8 cellular contexts compared by ENCODE assay signal in genomic region chr15:94670436-94671034, GRCh38.
A peak's percentile ranks its signal among the peaks of the same experiment; 100 is the strongest.
DNase-seq lines count a peak whose midpoint lies in the region; ATAC-seq and TF ChIP-seq lines count a peak whose summit lies in the region.

No MANE protein-coding gene starts in this region.

- H3K4me3 ChIP-seq in heart right ventricle: no peak overlapping the region
- no peak overlapping the region for H3K4me3 ChIP-seq in adrenal gland
- no peak overlapping the region for H3K4me3 ChIP-seq in tibial artery

- H3K36me3 ChIP-seq in heart right ventricle: no peaks in the 10 kb centered on the region
- no peaks in the 10 kb centered on the region for H3K36me3 ChIP-seq in adrenal gland (replicated peaks in 1 of 2)
- H3K36me3 ChIP-seq in tibial artery: no peaks in the 10 kb centered on the region

- no peak for TF ChIP-seq POLR2A in adrenal gland (IDR thresholded peaks at IDR 0.05)

- DNase-seq in heart right ventricle (peak in 1 of 2 donors; percentile 13), Right ventricle myocardium superior (no peak), NAMALWA (ENCODE audit: low spot score) (peak; percentile 54), adrenal gland (no peak), iPS-NIHi11 (ENCODE audit: low spot score) (peak; percentile 50), tibial artery (no peak), HK-2 (ENCODE audit: unreplicated experiment) (no peak)

- H3K27me3 ChIP-seq in heart right ventricle: peaks cover 0 to 5% (median 0%) of the 10 kb centered on the region in 7 donors
- no peaks in the 10 kb centered on the region for H3K27me3 ChIP-seq in adrenal gland
- no peaks in the 10 kb centered on the region for H3K27me3 ChIP-seq in tibial artery

- peaks cover 0 to 20% (median 8%) of the 10 kb centered on the region in 9 donors for H3K4me1 ChIP-seq in heart right ventricle
- H3K4me1 ChIP-seq in adrenal gland (replicated peaks in 1 of 2): no peaks in the 10 kb centered on the region
- H3K4me1 ChIP-seq in tibial artery: peaks cover 0 to 21% (median 11%) of the 10 kb centered on the region in 4 donors

- ATAC-seq in heart right ventricle (peak in 5 of 8 donors; percentile 41 to 63 (median 54)), Right ventricle myocardium superior (ENCODE audit: poor library complexity) (no peak), GM19467 (IDR thresholded peaks at IDR 0.05; ENCODE audit: unreplicated experiment) (no peak)

- H3K27ac ChIP-seq in heart right ventricle (peak overlapping the region in 4 of 10 donors; percentile 5 to 70 (median 29)), adrenal gland (peak overlapping the region in 1 of 5 donors; percentile 22), tibial artery (peak overlapping the region in 1 of 2 donors; percentile 57)

- intact Hi-C loops in heart right ventricle (cut with DNase I): loop anchor here in 8 of 10 donors (5.0 to 10.0 kb wide), 12 partner anchors 174 to 1684 kb away; partner anchors contain the start of gene NR2F2 (in 1 of the 8)
- intact Hi-C loops in Right ventricle myocardium superior (cut with DNase I): no loop called here
- intact Hi-C loops in adrenal gland (cut with DNase I): no loop called here
- intact Hi-C loops in tibial artery (cut with DNase I; ENCODE audit: low total_unique reads): loop anchor here (10.0 kb wide), 2 partner anchors 584 to 1684 kb away; no protein-coding TSS in a partner anchor

- TF ChIP-seq CTCF in heart right ventricle (IDR thresholded peaks at IDR 0.05): peak; percentile 54 to 86 (median 76)
- TF ChIP-seq CTCF in adrenal gland (IDR thresholded peaks at IDR 0.05): peak; percentile 51 to 75 (median 65)
- TF ChIP-seq CTCF in tibial artery (IDR thresholded peaks at IDR 0.05): peak; percentile 74 to 85

- WGBS in heart right ventricle, 2 donors: 5% methylated on average over 3 of the region's 3 CpGs
- 0 to 1% (median 0%) methylated on average over 3 of the region's 3 CpGs for WGBS in adrenal gland, 4 donors

- no peaks in the 10 kb centered on the region for H3K9me3 ChIP-seq in heart right ventricle
- H3K9me3 ChIP-seq in adrenal gland (replicated peaks in 1 of 3): no peaks in the 10 kb centered on the region
- H3K9me3 ChIP-seq in tibial artery: no peaks in the 10 kb centered on the region

Comparison
In these comparisons a context has a peak if more than half of its experiments do, and no peak if none do; other contexts are left out.
1. ATAC-seq: peak in heart right ventricle (5 of 8); none in Right ventricle myocardium superior (single experiment) and GM19467 (single experiment).
2. intact Hi-C loops: an anchor here in heart right ventricle (5.0 to 10.0 kb wide) and tibial artery (10.0 kb wide); none called in Right ventricle myocardium superior and adrenal gland.
3. DNase-seq: peak in NAMALWA (single experiment) and iPS-NIHi11 (single experiment); none in Right ventricle myocardium superior (single experiment), adrenal gland (0 of 7), tibial artery (0 of 2) and HK-2 (single experiment).
4. Peak in every context shown above with its lines, with median percentiles within 50 percentile points of each other: CTCF ChIP-seq.